ENCODE assay signal across 1 cellular context in the genomic region with DNA sequence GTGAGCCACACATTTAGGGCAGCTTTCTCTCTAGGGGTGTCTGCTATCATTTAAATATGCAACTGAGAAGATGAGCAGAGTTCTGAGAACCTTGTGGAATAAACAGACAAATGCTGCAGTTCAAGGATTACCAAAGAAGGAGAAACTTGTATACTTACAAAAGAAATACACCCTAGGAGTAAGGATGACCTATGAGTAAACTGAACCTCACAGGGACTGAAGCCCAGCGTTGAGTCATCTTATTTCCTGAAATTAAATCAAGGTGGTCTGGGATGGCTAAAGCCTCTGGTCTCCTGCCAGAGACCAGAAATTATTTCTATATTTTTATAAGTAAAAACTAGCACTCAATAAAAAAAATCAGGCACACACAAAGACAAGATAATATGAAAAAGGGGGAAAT.
TF ChIP-seq lines count a peak whose summit lies in the region.

No MANE protein-coding gene starts in this region.

TF ChIP-seq in SK-N-SH treated with all-trans-retinoic acid at 6 μM for 48 hours, 23 proteins besides CTCF, POLR2A, EP300 and RAD21 (continued from another document):
- TF ChIP-seq TSHZ2 (CRISPR knock-in tag; IDR thresholded peaks at IDR 0.05): no peak
